ENCODE assay signal across 8 cellular contexts in the genomic region with DNA sequence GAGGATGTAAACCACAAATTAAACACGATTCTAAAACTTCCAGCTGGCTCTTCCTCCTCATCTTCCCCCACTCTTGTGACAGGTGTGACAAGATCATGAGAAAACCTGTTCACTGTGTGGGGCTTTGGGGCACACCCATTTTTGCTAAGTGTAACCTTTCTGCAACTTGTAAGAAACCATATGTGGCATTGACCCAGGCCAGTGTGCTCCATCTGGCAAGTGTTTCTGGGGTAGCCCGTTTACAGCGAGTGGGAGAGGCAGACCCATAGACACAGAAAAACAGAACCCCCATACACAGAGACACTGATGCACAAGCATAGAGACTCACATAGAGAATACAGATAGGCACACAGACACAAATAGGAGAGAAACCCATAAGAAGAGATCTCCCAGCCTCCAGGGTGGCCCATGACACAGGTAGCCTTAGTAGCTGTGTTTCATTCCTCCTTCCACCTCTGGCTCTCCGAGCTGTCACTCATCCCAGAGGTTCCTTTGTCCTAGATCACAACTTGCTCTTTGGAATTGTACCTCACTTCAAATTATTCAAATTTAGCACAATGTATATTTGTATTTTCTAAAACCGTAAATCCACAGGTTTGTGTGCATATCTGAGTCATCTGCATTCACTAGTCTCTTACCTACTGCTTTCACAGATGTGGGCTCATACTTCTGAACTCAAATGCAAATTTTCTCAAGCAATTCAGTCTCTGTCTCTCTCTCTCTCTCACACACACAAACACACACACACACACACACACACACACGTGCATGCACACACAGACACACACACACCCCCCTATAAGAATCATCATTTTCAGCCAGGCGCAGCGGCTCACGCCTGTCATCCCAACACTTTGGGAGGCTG.
DNase-seq lines count a peak whose midpoint lies in the region; ATAC-seq and TF ChIP-seq lines count a peak whose summit lies in the region.

No MANE protein-coding gene starts in this region.

- no peaks in the 10 kb centered on the region for H3K36me3 ChIP-seq in KMS-11 (ENCODE audit: insufficient read depth)
- H3K36me3 ChIP-seq in HAP-1 (replicated peaks), result no peaks in the 10 kb centered on the region

- H3K4me1 ChIP-seq in KMS-11 (ENCODE audit: low read depth, poor library complexity, severe bottlenecking), result peaks cover 66% of the 10 kb centered on the region
- peaks cover 13% of the 10 kb centered on the region for H3K4me1 ChIP-seq in HAP-1

- H3K4me1 Mint-ChIP-seq in effector memory CD8-positive, alpha-beta T cell (ENCODE audit: low read depth in 2 of 2), result peaks cover 44 to 52% of the 10 kb centered on the region in 2 donors

- peak overlapping the region; percentile 22; the same call in 1 of the 2 replicates for H3K27ac ChIP-seq in KMS-11

- TF ChIP-seq CTCF in KMS-11 (conservative IDR thresholded peaks at IDR 0.05; ENCODE audit: low read depth, low read length), result no peak

- peak overlapping the region; percentile 80 to 85 for H3K27ac Mint-ChIP-seq in effector memory CD8-positive, alpha-beta T cell

- H3K79me2 ChIP-seq in KMS-11 (ENCODE audit: insufficient read depth, low read depth), result peaks cover 11% of the 10 kb centered on the region; the same call in 1 of the 2 replicates

- peak; percentile 6 for DNase-seq in stimulated activated naive CD4-positive, alpha-beta T cell treated with Interleukin-2 at 50 U/mL for 16 hours (lab: John Stamatoyannopoulos, UW)
- DNase-seq in stimulated activated naive CD4-positive, alpha-beta T cell (lab: John Stamatoyannopoulos, UW), result no peak
- DNase-seq in effector memory CD8-positive, alpha-beta T cell, result no peak
- no peak for DNase-seq in KBM-7
- DNase-seq in middle frontal gyrus (ENCODE audit: extremely low spot score, low spot score), result no peak
- no peak for DNase-seq in HAP-1 (ENCODE audit: low spot score in 2 of 2)
- DNase-seq in SW480 (ENCODE audit: low spot score), result no peak

- no peak overlapping the region for H3K4me3 ChIP-seq in KMS-11 (IDR thresholded peaks at IDR 0.05; ENCODE audit: insufficient read depth, low read depth, low read length)
- H3K4me3 ChIP-seq in HAP-1, result no peak overlapping the region

- in situ Hi-C loops in KBM-7 (cut with MboI; ENCODE audit: low pct_unique_long_range_greater_than_20kb, low sequenced_read_pairs) (no loop called here), HAP-1 (cut with MboI; ENCODE audit: low sequenced_read_pairs) (no loop called here)

- H4K20me1 ChIP-seq in KMS-11 (ENCODE audit: insufficient read depth), result no peaks in the 10 kb centered on the region

- no peak overlapping the region for H2AFZ ChIP-seq in KMS-11 (ENCODE audit: low read depth)

- peak overlapping the region; percentile 21; the same call in 1 of the 2 replicates for H3K4me2 ChIP-seq in KMS-11

- H3K9me3 ChIP-seq in HAP-1, result no peaks in the 10 kb centered on the region; the same call in 1 of the 2 replicates

- ATAC-seq in effector memory CD8-positive, alpha-beta T cell (replicated peaks), result peak; percentile 39

- no peaks in the 10 kb centered on the region for H3K9me3 Mint-ChIP-seq in effector memory CD8-positive, alpha-beta T cell

- peak overlapping the region; percentile 74 for H3K4me3 Mint-ChIP-seq in effector memory CD8-positive, alpha-beta T cell

- H3K27me3 Mint-ChIP-seq in effector memory CD8-positive, alpha-beta T cell, result no peaks in the 10 kb centered on the region

- no peaks in the 10 kb centered on the region for H3K27me3 ChIP-seq in KMS-11 (ENCODE audit: insufficient read depth, low read depth)
- no peaks in the 10 kb centered on the region for H3K27me3 ChIP-seq in HAP-1 (ENCODE audit: low read depth)

- H3K36me3 Mint-ChIP-seq in effector memory CD8-positive, alpha-beta T cell (ENCODE audit: insufficient read depth), result peaks cover 26% of the 10 kb centered on the region

- no peak overlapping the region for H3K9ac ChIP-seq in KMS-11
